In the genomic region with DNA sequence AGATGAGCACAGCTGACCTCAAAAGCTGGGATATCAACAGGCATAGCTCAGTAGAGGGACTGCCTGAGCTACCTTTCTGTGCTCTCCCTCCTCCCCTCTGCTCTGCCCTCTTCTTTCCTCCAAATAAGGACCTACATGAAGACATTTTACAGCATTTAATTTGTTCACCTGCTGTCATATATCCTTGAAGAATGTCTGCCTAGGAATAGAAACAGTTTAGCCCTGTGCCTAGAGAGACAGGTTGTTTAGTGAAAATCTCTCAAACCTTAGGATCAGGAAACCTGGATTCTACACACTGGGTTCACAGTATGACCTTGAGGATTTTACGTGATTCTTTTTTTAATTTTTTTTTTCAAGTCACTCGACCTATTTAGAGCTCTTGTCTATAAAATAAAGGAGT, we compare ENCODE assay signal across 8 cellular contexts.
"Had no signal": no experiment of that assay in that cellular context is flagged by ENCODE, and none has a peak within 500 bp of the region (broad histone marks: within the 10 kb centered on the region; RNA-seq: fewer than 3 reads in every experiment).

No MANE protein-coding gene starts in this region.

- H3K9ac ChIP-seq: GM23248 had no signal

- H3K4me3 ChIP-seq: GM23248, GM23338, HAP-1 had no signal

- H3K4me2 ChIP-seq: GM23338 had no signal

- H2AFZ ChIP-seq: GM23248, GM23338 had no signal

- H3K4me1 ChIP-seq: HAP-1 had no signal

- H3K27ac ChIP-seq: GM23248 had no signal

- DNase-seq: GM23248, GOT3, H7, H9, HCEC 1CT, HFFc6 had no signal

- H3K9me3 ChIP-seq: HAP-1 had no signal

- H3K36me3 ChIP-seq: HAP-1 had no signal
